27 cellular contexts compared by ENCODE assay signal in the genomic region with DNA sequence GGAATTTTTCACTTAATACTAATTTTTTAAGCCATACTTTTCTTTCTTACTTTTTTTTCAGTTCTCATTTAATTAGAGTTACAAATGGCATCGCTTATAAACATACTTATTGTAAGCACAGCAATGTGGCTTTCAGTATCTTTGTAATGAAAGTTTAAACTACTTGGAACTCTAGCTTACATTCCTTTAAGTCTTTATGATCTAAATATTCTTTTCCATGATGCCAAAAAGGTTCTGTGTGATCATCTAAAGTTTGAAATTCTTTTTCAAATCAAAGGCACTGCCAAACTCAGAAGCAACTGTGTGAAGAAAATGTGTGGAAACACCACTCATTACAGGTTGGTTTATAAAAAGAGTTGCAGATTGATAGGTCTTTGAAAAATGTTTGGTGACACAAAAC.
"Had no signal": no experiment of that assay in that cellular context is flagged by ENCODE, and none has a peak within 500 bp of the region (broad histone marks: within the 10 kb centered on the region; RNA-seq: fewer than 3 reads in every experiment).

No MANE protein-coding gene starts in this region.

- ATAC-seq: activated T-cell treated with anti-CD3 and anti-CD28 coated beads, Interleukin-2, amount 50 U/mL, for 72 hours; esophagus mucosa; pancreas; sciatic nerve; stimulated activated memory B cell treated with anti-CD40 and anti-IgM and Interleukin-4, amounts not matched to agents 10 μg/mL and 1 μg/mL and 100 μg/mL, for 72 hours had no signal

- H3K27ac ChIP-seq: adrenal gland, brain microvascular endothelial cell, pancreas, prostate gland, suprapubic skin, transverse colon had no signal

- H3K27me3 ChIP-seq: adrenal gland, brain microvascular endothelial cell, pancreas, suprapubic skin, transverse colon had no signal

- H3K4me1 ChIP-seq: pancreas, prostate gland, suprapubic skin had no signal

- H3K36me3 ChIP-seq: adrenal gland, brain microvascular endothelial cell, pancreas, prostate gland, suprapubic skin, transverse colon had no signal

- H3K4me3 ChIP-seq: adrenal gland, pancreas, prostate gland, suprapubic skin, transverse colon had no signal

- H3K9me3 ChIP-seq: adrenal gland, pancreas, prostate gland, suprapubic skin, transverse colon had no signal

- DNase-seq: activated CD4-positive, alpha-beta T cell treated with anti-CD3 and anti-CD28 coated beads for 4 hours; activated CD4-positive, alpha-beta T cell treated with anti-CD3 and anti-CD28 coated beads, Interleukin-2, amount 50 U/mL, for 4 hours; activated CD4-positive, CD25-positive, alpha-beta regulatory T cell; activated effector memory CD4-positive, alpha-beta T cell treated with Interleukin-2 at 50 U/mL for 16 hours; activated naive CD4-positive, alpha-beta T cell treated with Interleukin-2 at 50 U/mL for 16 hours; activated T-cell treated with anti-CD3 and anti-CD28 coated beads for 4 hours; activated T-cell treated with anti-CD3 and anti-CD28 coated beads, Interleukin-2, amount 50 U/mL, for 72 hours; adrenal gland; aorta; brain microvascular endothelial cell; endodermal cell; head of caudate nucleus; hypothalamus; immature natural killer cell; kidney; naive B cell; pancreas; retina; small intestine; stimulated activated CD4-positive, alpha-beta T cell treated with anti-CD3 and anti-CD28 coated beads, Interleukin-4, amount 100 ng/mL, for 4 hours; stimulated activated CD8-positive, alpha-beta memory T cell treated with anti-CD3 and anti-CD28 coated beads, Interleukin-4, amount 100 ng/mL, for 48 hours; transverse colon had no signal
